In the genomic region with DNA sequence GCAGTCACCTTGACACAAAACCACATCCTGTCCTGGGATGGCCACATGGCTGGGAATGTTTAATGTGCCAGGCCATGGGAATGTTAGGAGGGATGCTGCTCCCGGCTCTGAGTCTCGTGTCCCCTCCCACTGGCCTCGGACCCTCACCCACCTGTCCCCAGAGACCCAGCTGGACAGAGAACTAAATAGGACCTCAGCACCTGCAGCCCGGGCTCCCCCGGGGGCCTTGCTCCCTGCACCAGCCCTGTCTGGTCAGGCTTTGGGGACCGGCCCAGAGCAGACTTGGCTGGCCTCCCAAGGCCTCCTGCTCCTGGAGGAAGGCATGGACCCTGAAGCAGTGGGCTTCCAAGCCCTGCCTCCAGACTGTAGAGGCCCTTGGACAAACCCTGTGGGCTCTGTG, we compare ENCODE assay signal across 22 cellular contexts.
"Had no signal": no experiment of that assay in that cellular context is flagged by ENCODE, and none has a peak within 500 bp of the region (broad histone marks: within the 10 kb centered on the region; RNA-seq: fewer than 3 reads in every experiment).

No MANE protein-coding gene starts in this region.

- H3K27ac ChIP-seq: dorsolateral prefrontal cortex, heart left ventricle, left lung, lower lobe of right lung, neural progenitor cell, parathyroid adenoma, psoas muscle, skin epidermis, suprapubic skin, tibial nerve, upper lobe of right lung had no signal

- H3K36me3 ChIP-seq: heart left ventricle, left lung, lower lobe of right lung, neural progenitor cell, suprapubic skin, tibial nerve, upper lobe of right lung had no signal

- H3K4me2 ChIP-seq: neural progenitor cell had no signal

- DNase-seq: caudate nucleus; cortex of kidney; dorsolateral prefrontal cortex; effector CD8-positive, alpha-beta T cell; hippocampal formation; lower lobe of right lung; midbrain; occipital lobe; psoas muscle; retina; stimulated activated CD4-positive, alpha-beta T cell treated with anti-CD3 and anti-CD28 coated beads, Interleukin-2, amount 100 ng/mL, for 48 hours; stimulated activated naive CD8-positive, alpha-beta T cell treated with anti-CD3 and anti-CD28 coated beads, Interleukin-15, Interleukin-2, amounts not matched to agents 100 U/mL and 50 U/mL, for 24 hours; upper lobe of right lung had no signal

- H3K79me2 ChIP-seq: parathyroid adenoma had no signal

- H3K27me3 ChIP-seq: dorsolateral prefrontal cortex, heart left ventricle, left lung, neural progenitor cell, suprapubic skin, tibial nerve, upper lobe of right lung had no signal

- FAIRE-seq: endometrium, frontal cortex had no signal

- H3K4me1 ChIP-seq: heart left ventricle, left lung, lower lobe of right lung, neural progenitor cell, parathyroid adenoma, psoas muscle, suprapubic skin, tibial nerve, upper lobe of right lung had no signal

- H2AFZ ChIP-seq: neural progenitor cell, parathyroid adenoma had no signal

- H3K4me3 ChIP-seq: dorsolateral prefrontal cortex, heart left ventricle, left lung, lower lobe of right lung, neural progenitor cell, psoas muscle, skin epidermis, suprapubic skin, tibial nerve, upper lobe of right lung had no signal

- H3K9ac ChIP-seq: neural progenitor cell, parathyroid adenoma had no signal

- H3K9me3 ChIP-seq: lower lobe of right lung, psoas muscle, upper lobe of right lung had no signal
